ENCODE assay signal across 20 cellular contexts in the genomic region with DNA sequence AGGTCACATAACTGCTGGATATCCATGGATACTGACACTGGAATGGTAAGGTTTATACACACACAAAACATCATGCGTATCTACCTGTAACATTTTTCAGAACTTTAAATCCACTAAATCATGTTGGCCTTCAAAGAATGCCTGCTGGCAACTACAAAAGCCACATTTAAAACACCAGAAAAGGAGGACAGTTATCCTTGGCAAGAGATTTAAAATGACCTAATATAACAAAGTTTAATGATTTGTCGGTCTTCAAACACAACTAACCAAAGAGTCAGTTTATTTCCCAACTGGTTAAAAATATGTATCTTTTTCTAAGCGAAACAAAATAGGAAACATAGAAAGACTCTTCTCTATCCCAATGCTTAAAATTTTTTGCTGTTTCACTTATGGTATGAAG.
"Had no signal": no experiment of that assay in that cellular context is flagged by ENCODE, and none has a peak within 500 bp of the region (broad histone marks: within the 10 kb centered on the region; RNA-seq: fewer than 3 reads in every experiment).

No MANE protein-coding gene starts in this region.

- ATAC-seq: activated CD8-positive, alpha-beta memory T cell treated with anti-CD3 and anti-CD28 coated beads, Interleukin-2, amount 10 ng/mL, durations not matched to agents 7 days and 5 days; foreskin keratinocyte; natural killer cell; sciatic nerve; stimulated activated effector memory CD8-positive, alpha-beta T cell treated with anti-CD3 and anti-CD28 coated beads, Interleukin-12 subunit alpha, Interleukin-12 subunit beta, amount 100 ng/mL, for 72 hours had no signal

- H3K4me1 ChIP-seq: foreskin keratinocyte had no signal

- H3K27me3 ChIP-seq: dorsolateral prefrontal cortex, foreskin keratinocyte, pancreas had no signal

- H3K27ac ChIP-seq: foreskin keratinocyte had no signal

- H3K36me3 ChIP-seq: pancreas had no signal

- DNase-seq: activated CD4-positive, alpha-beta memory T cell treated with anti-CD3 and anti-CD28 coated beads, Interleukin-2, amount 10 ng/mL, durations not matched to agents 7 days and 5 days; activated CD4-positive, alpha-beta T cell treated with anti-CD3 and anti-CD28 coated beads for 48 hours; activated CD4-positive, CD25-positive, alpha-beta regulatory T cell; activated CD8-positive, alpha-beta memory T cell treated with anti-CD3 and anti-CD28 coated beads, Interleukin-2, amount 10 ng/mL, durations not matched to agents 7 days and 5 days; activated naive CD4-positive, alpha-beta T cell; activated naive CD8-positive, alpha-beta T cell treated with anti-CD3 and anti-CD28 coated beads, Interleukin-2, amount 10 ng/mL, durations not matched to agents 7 days and 5 days; anterior cingulate cortex; dorsolateral prefrontal cortex; foreskin keratinocyte; glutamatergic neuron; hypothalamus; kidney; natural killer cell; pancreas; SK-N-SH; stimulated activated CD4-positive, alpha-beta T cell treated with anti-CD3 and anti-CD28 coated beads, Interleukin-4, amount 100 ng/mL, for 24 hours; T-helper 1 cell; T1000 had no signal

- FAIRE-seq: kidney, pancreas had no signal

- H3K4me3 ChIP-seq: dorsolateral prefrontal cortex, pancreas had no signal

- H3K9me3 ChIP-seq: pancreas, SK-N-SH had no signal
